Comparison of ENCODE assay signal across 14 cellular contexts in the genomic region with DNA sequence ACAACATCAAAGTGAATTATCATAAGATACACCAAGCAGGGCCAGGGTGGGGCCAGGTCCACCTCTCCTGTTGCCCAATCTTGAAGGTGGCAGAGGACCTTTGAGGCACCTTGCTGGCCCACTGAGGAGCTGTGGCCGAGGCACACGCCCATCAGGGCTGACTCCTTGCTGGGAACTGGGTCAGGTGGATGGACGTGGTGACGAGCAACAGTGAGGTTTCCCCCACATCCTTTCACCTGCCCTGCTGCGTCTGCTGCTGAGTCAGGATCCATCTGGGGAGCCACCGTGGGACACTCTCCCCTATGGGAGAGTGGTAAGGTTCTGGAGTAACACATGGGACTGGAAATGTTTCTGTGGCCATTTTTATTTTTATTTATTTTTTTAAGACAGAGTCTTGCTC. TPM values are rescaled to one million over a fixed set of nuclear protein-coding genes. Genes with fewer than 3 reads are reported as not detected.
A peak's percentile ranks its signal among the peaks of the same experiment; 100 is the strongest.
DNase-seq lines count a peak whose midpoint lies in the region; ATAC-seq and TF ChIP-seq lines count a peak whose summit lies in the region.
"Had no signal": no experiment of that assay in that cellular context is flagged by ENCODE, and none has a peak within 500 bp of the region (broad histone marks: within the 10 kb centered on the region; RNA-seq: fewer than 3 reads in every experiment).

No MANE protein-coding gene starts in this region.

- no peaks in the 10 kb centered on the region for H3K4me1 Mint-ChIP-seq in WTC11
- H3K4me1 Mint-ChIP-seq in activated naive CD8-positive, alpha-beta T cell treated with anti-CD3 and anti-CD28 coated beads for 36 hours, result peaks cover 46% of the 10 kb centered on the region
- peaks cover 65% of the 10 kb centered on the region for H3K4me1 Mint-ChIP-seq in stimulated activated effector memory CD8-positive, alpha-beta T cell treated with anti-CD3 and anti-CD28 coated beads, Interleukin-12 subunit alpha, Interleukin-12 subunit beta, amount 100 ng/mL, for 72 hours

- no peaks in the 10 kb centered on the region for H3K27me3 Mint-ChIP-seq in WTC11 (ENCODE audit: low read depth)
- H3K27me3 Mint-ChIP-seq in activated naive CD8-positive, alpha-beta T cell treated with anti-CD3 and anti-CD28 coated beads for 36 hours, result no peaks in the 10 kb centered on the region

- ATAC-seq in WTC11 (no peak), GM21529 (IDR thresholded peaks at IDR 0.05; ENCODE audit: unreplicated experiment) (no peak)
- peak; percentile 61 for ATAC-seq in stimulated activated effector memory CD8-positive, alpha-beta T cell treated with anti-CD3 and anti-CD28 coated beads, Interleukin-12 subunit alpha, Interleukin-12 subunit beta, amount 100 ng/mL, for 72 hours
- ATAC-seq: heart left ventricle, left cardiac atrium had no signal

- no peak for TF ChIP-seq CTCF in WTC11 (IDR thresholded peaks at IDR 0.05)

- POLR2A ChIA-PET in WTC11 (lab: Charles Lee), result no interaction called here

- CTCF ChIA-PET in WTC11 (lab: Charles Lee), result no interaction called here

- no peaks in the 10 kb centered on the region for H3K36me3 Mint-ChIP-seq in WTC11
- no peaks in the 10 kb centered on the region for H3K36me3 Mint-ChIP-seq in activated naive CD8-positive, alpha-beta T cell treated with anti-CD3 and anti-CD28 coated beads for 36 hours
- peaks cover 63% of the 10 kb centered on the region for H3K36me3 Mint-ChIP-seq in stimulated activated effector memory CD8-positive, alpha-beta T cell treated with anti-CD3 and anti-CD28 coated beads, Interleukin-12 subunit alpha, Interleukin-12 subunit beta, amount 100 ng/mL, for 72 hours

- no peak overlapping the region for H3K4me3 Mint-ChIP-seq in WTC11
- no peak overlapping the region for H3K4me3 Mint-ChIP-seq in activated naive CD8-positive, alpha-beta T cell treated with anti-CD3 and anti-CD28 coated beads for 36 hours
- H3K4me3 Mint-ChIP-seq in stimulated activated effector memory CD8-positive, alpha-beta T cell treated with anti-CD3 and anti-CD28 coated beads, Interleukin-12 subunit alpha, Interleukin-12 subunit beta, amount 100 ng/mL, for 72 hours, result peak overlapping the region; percentile 69

- H3K9me3 Mint-ChIP-seq in WTC11, result peaks cover 10% of the 10 kb centered on the region; the same call in 1 of the 2 replicates
- H3K9me3 Mint-ChIP-seq in activated naive CD8-positive, alpha-beta T cell treated with anti-CD3 and anti-CD28 coated beads for 36 hours, result no peaks in the 10 kb centered on the region
- H3K9me3 Mint-ChIP-seq in stimulated activated effector memory CD8-positive, alpha-beta T cell treated with anti-CD3 and anti-CD28 coated beads, Interleukin-12 subunit alpha, Interleukin-12 subunit beta, amount 100 ng/mL, for 72 hours, result no peaks in the 10 kb centered on the region

- DNase-seq in activated CD8-positive, alpha-beta memory T cell treated with anti-CD3 and anti-CD28 coated beads, Interleukin-2, amount 50 U/mL, for 4 hours, result peak; percentile 46
- DNase-seq in activated CD8-positive, alpha-beta memory T cell treated with anti-CD3 and anti-CD28 coated beads, Interleukin-2, amount 50 U/mL, for 48 hours, result no peak
- DNase-seq in WTC11 (ENCODE audit: low spot score) (no peak), EL (no peak), RPMI8226 (no peak)
- peak; percentile 46 for DNase-seq in activated naive CD8-positive, alpha-beta T cell treated with anti-CD3 and anti-CD28 coated beads for 36 hours
- DNase-seq in stimulated activated effector memory CD8-positive, alpha-beta T cell treated with anti-CD3 and anti-CD28 coated beads, Interleukin-12 subunit alpha, Interleukin-12 subunit beta, amount 100 ng/mL, for 72 hours (ENCODE audit: low spot score in 2 of 2), result peak in 1 of 2 donors; percentile 75
- DNase-seq: esophagus squamous epithelium, GM23248, heart left ventricle, left cardiac atrium, NCI-H1436, PC-9 had no signal

- H3K27ac Mint-ChIP-seq in WTC11, result peak overlapping the region; percentile 44; the same call in 1 of the 2 replicates
- peak overlapping the region; percentile 81 for H3K27ac Mint-ChIP-seq in activated naive CD8-positive, alpha-beta T cell treated with anti-CD3 and anti-CD28 coated beads for 36 hours
- H3K27ac Mint-ChIP-seq in stimulated activated effector memory CD8-positive, alpha-beta T cell treated with anti-CD3 and anti-CD28 coated beads, Interleukin-12 subunit alpha, Interleukin-12 subunit beta, amount 100 ng/mL, for 72 hours, result peak overlapping the region; percentile 98

TF ChIP-seq in WTC11, 78 proteins besides CTCF, POLR2A, EP300 and RAD21:
- TF ChIP-seq NR3C1 (CRISPR knock-in tag; conservative IDR thresholded peaks at IDR 0.05; ENCODE audit: low read depth) (no peak), PRRX2 (CRISPR knock-in tag; IDR thresholded peaks at IDR 0.05) (no peak), KAT7 (CRISPR knock-in tag; IDR thresholded peaks at IDR 0.05; ENCODE audit: borderline replicate concordance) (no peak), SOX15 (CRISPR knock-in tag; IDR thresholded peaks at IDR 0.05) (no peak), ZNF416 (CRISPR knock-in tag; IDR thresholded peaks at IDR 0.05) (no peak), FOXJ3 (CRISPR knock-in tag; IDR thresholded peaks at IDR 0.05; ENCODE audit: borderline replicate concordance) (no peak)
TF ChIP-seq in WTC11: peak in this region for 0.

RNA-seq across cellular contexts. Expression of a gene that starts 17.3 kb away (rescaled TPM):
- 36.8 to 46.3 TPM (median 38.6 TPM) in 3 replicates for total RNA-seq in WTC11 (2021)
- total RNA-seq in activated naive CD8-positive, alpha-beta T cell treated with anti-CD3 and anti-CD28 coated beads for 36 hours, result 10 to 100 TPM; 76.9 to 83.7 TPM

RNA-seq across cellular contexts. Expression of a gene that starts 33.2 kb away (rescaled TPM):
- total RNA-seq in WTC11 (2021), result 9.7 to 10.2 TPM (median 10.0 TPM) in 3 replicates
- total RNA-seq in activated naive CD8-positive, alpha-beta T cell treated with anti-CD3 and anti-CD28 coated beads for 36 hours, result 1 to 10 TPM; 2.1 to 2.5 TPM

RNA-seq across cellular contexts. Expression of a gene that starts 52.0 kb away (rescaled TPM):
- 27.9 to 31.5 TPM (median 31.0 TPM) in 3 replicates for total RNA-seq in WTC11 (2021)
- 10 to 100 TPM; 69.1 to 74.1 TPM for total RNA-seq in activated naive CD8-positive, alpha-beta T cell treated with anti-CD3 and anti-CD28 coated beads for 36 hours

Comparison
In these comparisons a context has a peak if more than half of its experiments do, and no peak if none do; other contexts are left out.
1. DNase-seq: peak in activated CD8-positive, alpha-beta memory T cell treated with anti-CD3 and anti-CD28 coated beads, Interleukin-2, amount 50 U/mL, for 4 hours (single experiment) and activated naive CD8-positive, alpha-beta T cell treated with anti-CD3 and anti-CD28 coated beads for 36 hours (single experiment); none in activated CD8-positive, alpha-beta memory T cell treated with anti-CD3 and anti-CD28 coated beads, Interleukin-2, amount 50 U/mL, for 48 hours (single experiment), WTC11 (single experiment), EL (single experiment) and RPMI8226 (single experiment).
2. H3K27ac Mint-ChIP-seq: peak in every context shown above with its lines; median percentile 98 in stimulated activated effector memory CD8-positive, alpha-beta T cell treated with anti-CD3 and anti-CD28 coated beads, Interleukin-12 subunit alpha, Interleukin-12 subunit beta, amount 100 ng/mL, for 72 hours; 81 in activated naive CD8-positive, alpha-beta T cell treated with anti-CD3 and anti-CD28 coated beads for 36 hours; 44 in WTC11.